Comparison of ENCODE assay signal across 8 cellular contexts in genomic region chr1:149860271-149860670, GRCh38. TPM values are rescaled to one million over a fixed set of nuclear protein-coding genes. Genes with fewer than 3 reads are reported as not detected.
DNase-seq lines count a peak whose midpoint lies in the region; ATAC-seq, FAIRE-seq and TF ChIP-seq lines count a peak whose summit lies in the region.
"Not testable (repeated sequence)": the region's sequence is repeated elsewhere in the genome, so short reads cannot be mapped to it uniquely, and the experiment has no call there.

No MANE protein-coding gene starts in this region.

- not testable (repeated sequence) for BruUV-seq in HCT116 (replicated peaks; lab: Mats Ljungman, UMichigan)

- DNase-seq in HCT116 (ENCODE audit: low read depth, low spot score); activated T-cell treated with anti-CD3 and anti-CD28 coated beads, Interleukin-2, amount 50 U/mL, for 4 hours; heart right ventricle; pancreas: not testable (repeated sequence)

- not testable (repeated sequence) for H3K4me1 Mint-ChIP-seq in activated T-cell treated with anti-CD3 and anti-CD28 coated beads, Interleukin-2, amount 50 U/mL, for 4 hours (ENCODE audit: low read depth)

- not testable (repeated sequence) for H3K4me3 ChIP-seq in HCT116 (replicated peaks in 1 of 2; ENCODE audit: low read depth in 1 of 2, low read length in 2 of 2); heart right ventricle; pancreas

- not testable (repeated sequence) for H3K9ac ChIP-seq in HCT116 (ENCODE audit: low read length)

- H3K4me2 ChIP-seq in HCT116 (ENCODE audit: low read length), result not testable (repeated sequence)

- H3K9me2 ChIP-seq in HCT116 (ENCODE audit: insufficient read depth), result not testable (repeated sequence)

- intact Hi-C loops in HCT116 (cut with micrococcal nuclease); heart right ventricle (cut with DNase I); pancreas (cut with DNase I): not testable (repeated sequence)

- no CpG with 5 or more reads among the region's 15 CpGs for WGBS in heart right ventricle, 2 donors
- WGBS in pancreas, 2 donors, result no CpG with 5 or more reads among the region's 15 CpGs

- H3K4me1 ChIP-seq in HCT116 (ENCODE audit: control insufficient read depth in 1 of 2, insufficient read depth in 2 of 2, low read length in 2 of 2); heart right ventricle; pancreas: not testable (repeated sequence)

- TF ChIP-seq POLR2A in GM18505 (IDR thresholded peaks at IDR 0.05; ENCODE audit: borderline replicate concordance, extremely low read depth, insufficient read depth, insufficient read length); HCT116 (IDR thresholded peaks at IDR 0.05; ENCODE audit: borderline replicate concordance, extremely low read depth, insufficient read depth, insufficient read length): not testable (repeated sequence)

- not testable (repeated sequence) for H3K9me3 Mint-ChIP-seq in activated T-cell treated with anti-CD3 and anti-CD28 coated beads, Interleukin-2, amount 50 U/mL, for 4 hours

- not testable (repeated sequence) for H3K36me3 Mint-ChIP-seq in activated T-cell treated with anti-CD3 and anti-CD28 coated beads, Interleukin-2, amount 50 U/mL, for 4 hours (ENCODE audit: insufficient read depth)

- RAD21 ChIA-PET in HCT116 (lab: Charles Lee; ENCODE audit: low non-redundant PET in 1 of 2, low total read pairs in 2 of 2, uncharacterized antibody in 2 of 2, unreplicated experiment in 2 of 2), result not testable (repeated sequence)

- H3K27me3 ChIP-seq in HCT116 (ENCODE audit: insufficient read depth, low read length); heart right ventricle; pancreas: not testable (repeated sequence)

- POLR2A ChIA-PET in HCT116 (lab: Charles Lee), result not testable (repeated sequence)

- CTCF ChIA-PET in HCT116 (lab: Charles Lee), result not testable (repeated sequence)

- H3K4me3 Mint-ChIP-seq in activated T-cell treated with anti-CD3 and anti-CD28 coated beads, Interleukin-2, amount 50 U/mL, for 4 hours, result not testable (repeated sequence)

- H2AFZ ChIP-seq in HCT116 (ENCODE audit: low read depth, low read length, poor library complexity, severe bottlenecking), result not testable (repeated sequence)

- TF ChIP-seq CTCF in HCT116 (IDR thresholded peaks at IDR 0.05 in 2 of 3, conservative IDR thresholded peaks at IDR 0.05 in 1 of 3; ENCODE audit: borderline replicate concordance in 1 of 3, insufficient read depth in 1 of 3, low read depth in 2 of 3, low read length in 2 of 3); heart right ventricle (IDR thresholded peaks at IDR 0.05); pancreas (IDR thresholded peaks at IDR 0.05): not testable (repeated sequence)

- TF ChIP-seq RAD21 in HCT116 (IDR thresholded peaks at IDR 0.05; ENCODE audit: low read depth), result not testable (repeated sequence)

- ATAC-seq in GM18505 (IDR thresholded peaks at IDR 0.05; ENCODE audit: unreplicated experiment) (peak; percentile 4), GM19372 (IDR thresholded peaks at IDR 0.05; ENCODE audit: low read depth, unreplicated experiment) (peak; percentile 4), HCT116 (peak; percentile 29), HG02943 (IDR thresholded peaks at IDR 0.05; ENCODE audit: low read depth, unreplicated experiment) (peak; percentile 13), HG03521 (IDR thresholded peaks at IDR 0.05; ENCODE audit: unreplicated experiment) (peak; percentile 4), heart right ventricle (peak in 5 of 8 donors; percentile 1 to 18 (median 6)), pancreas (peak; percentile 10 to 24 (median 12))
- ATAC-seq in activated T-cell treated with anti-CD3 and anti-CD28 coated beads, Interleukin-2, amount 50 U/mL, for 4 hours, result peak; percentile 22 to 24

- not testable (repeated sequence) for H3K79me2 ChIP-seq in HCT116 (ENCODE audit: insufficient read depth, low read length)

- not testable (repeated sequence) for FAIRE-seq in pancreas (lab: Jason Lieb, UNC)

- H3K36me3 ChIP-seq in HCT116 (ENCODE audit: control insufficient read depth in 1 of 2, insufficient read depth in 2 of 2, low read length in 2 of 2); heart right ventricle; pancreas: not testable (repeated sequence)

- not testable (repeated sequence) for H3K27ac ChIP-seq in HCT116 (ENCODE audit: low read depth, low read length); heart right ventricle; pancreas

- H3K27me3 Mint-ChIP-seq in activated T-cell treated with anti-CD3 and anti-CD28 coated beads, Interleukin-2, amount 50 U/mL, for 4 hours (ENCODE audit: low read depth), result not testable (repeated sequence)

- H3K9me3 ChIP-seq in HCT116 (ENCODE audit: control insufficient read depth in 1 of 2, insufficient read depth in 1 of 2, low read depth in 1 of 2, low read length in 2 of 2); heart right ventricle; pancreas: not testable (repeated sequence)

- not testable (repeated sequence) for H4K20me1 ChIP-seq in HCT116 (ENCODE audit: insufficient read depth)

RNA-seq across cellular contexts. Expression of gene BOLA1, which starts 39.1 kb away (rescaled TPM):
- total RNA-seq in HCT116 (2021; ENCODE audit: unreplicated experiment) (20.4 TPM), heart right ventricle (10 to 100 TPM; 12.9 to 20.0 (median 15.8) TPM), pancreas (1 to 10 TPM; 7.0 to 8.8 (median 8.5) TPM)
- polyA plus RNA-seq in HCT116 (2012), result 21.2 and 22.9 TPM in 2 replicates
- 10 to 100 TPM; 15.7 to 18.9 (median 17.9) TPM for total RNA-seq in activated T-cell treated with anti-CD3 and anti-CD28 coated beads, Interleukin-2, amount 50 U/mL, for 4 hours
- polyA plus RNA-seq in heart right ventricle (10 to 100 TPM; 22.7 to 33.6 TPM), pancreas (10 to 100 TPM; 19.6 to 24.1 TPM)

RNA-seq across cellular contexts. Expression of gene SV2A, which starts 57.4 kb away (rescaled TPM):
- total RNA-seq in HCT116 (2021; ENCODE audit: unreplicated experiment), result 0.15 TPM
- polyA plus RNA-seq in HCT116 (2012), result 0.05 TPM in 1 of 2 replicates, not detected in the other
- total RNA-seq in activated T-cell treated with anti-CD3 and anti-CD28 coated beads, Interleukin-2, amount 50 U/mL, for 4 hours, result 1 to 10 TPM; 4.8 to 5.4 (median 5.0) TPM
- total RNA-seq in heart right ventricle, result under 1 TPM; 0.14 to 0.68 (median 0.31) TPM
- under 1 TPM; 0.44 to 0.48 TPM for polyA plus RNA-seq in heart right ventricle
- total RNA-seq in pancreas, result 1 to 10 TPM in 3 of 6 donors, under 1 TPM in 3; 0.32 to 2.5 (median 0.96) TPM
- 1 to 10 TPM; 2.3 to 8.3 TPM for polyA plus RNA-seq in pancreas
